In genomic region chr3:3631114-3631513, GRCh38 we compare ENCODE assay signal across 26 cellular contexts.
"Had no signal": no experiment of that assay in that cellular context is flagged by ENCODE, and none has a peak within 500 bp of the region (broad histone marks: within the 10 kb centered on the region; RNA-seq: fewer than 3 reads in every experiment).

No MANE protein-coding gene starts in this region.

- H3K36me3 Mint-ChIP-seq: mesothelial cell of epicardium; naive B cell; natural killer cell treated with Interleukin-12 subunit alpha and Interleukin-12 subunit beta and Interleukin-15 and Interleukin-18, amount 100 ng/mL, for 72 hours; stimulated activated effector memory CD8-positive, alpha-beta T cell treated with anti-CD3 and anti-CD28 coated beads, Interleukin-12 subunit alpha, Interleukin-12 subunit beta, amount 100 ng/mL, for 72 hours; type B pancreatic cell had no signal

- H3K4me3 ChIP-seq: esophagus squamous epithelium, left lung, mucosa of descending colon, sigmoid colon, stomach, thyroid gland had no signal

- ATAC-seq: left lung; mucosa of descending colon; natural killer cell treated with Interleukin-12 subunit alpha and Interleukin-12 subunit beta and Interleukin-15 and Interleukin-18, amount 100 ng/mL, for 72 hours; right cardiac atrium; stimulated activated effector memory CD8-positive, alpha-beta T cell treated with anti-CD3 and anti-CD28 coated beads, Interleukin-12 subunit alpha, Interleukin-12 subunit beta, amount 100 ng/mL, for 72 hours had no signal

- H3K9me3 Mint-ChIP-seq: endodermal cell; natural killer cell treated with Interleukin-12 subunit alpha and Interleukin-12 subunit beta and Interleukin-15 and Interleukin-18, amount 100 ng/mL, for 72 hours; type B pancreatic cell had no signal

- H2AFZ ChIP-seq: parathyroid adenoma had no signal

- H3K27me3 Mint-ChIP-seq: naive B cell; natural killer cell treated with Interleukin-12 subunit alpha and Interleukin-12 subunit beta and Interleukin-15 and Interleukin-18, amount 100 ng/mL, for 72 hours; type B pancreatic cell had no signal

- H3K4me3 Mint-ChIP-seq: endodermal cell; mesothelial cell of epicardium; naive B cell; natural killer cell treated with Interleukin-12 subunit alpha and Interleukin-12 subunit beta and Interleukin-15 and Interleukin-18, amount 100 ng/mL, for 72 hours; neural crest cell; stimulated activated effector memory CD8-positive, alpha-beta T cell treated with anti-CD3 and anti-CD28 coated beads, Interleukin-12 subunit alpha, Interleukin-12 subunit beta, amount 100 ng/mL, for 72 hours; type B pancreatic cell had no signal

- H3K27ac ChIP-seq: esophagus squamous epithelium, left lung, neutrophil, parathyroid adenoma, sigmoid colon, stomach, thyroid gland had no signal

- H3K4me1 ChIP-seq: esophagus squamous epithelium, left lung, parathyroid adenoma, sigmoid colon, stomach, thyroid gland had no signal

- H3K27ac Mint-ChIP-seq: endodermal cell; mesothelial cell of epicardium; naive B cell; natural killer cell treated with Interleukin-12 subunit alpha and Interleukin-12 subunit beta and Interleukin-15 and Interleukin-18, amount 100 ng/mL, for 72 hours; progenitor cell of endocrine pancreas; stimulated activated effector memory CD8-positive, alpha-beta T cell treated with anti-CD3 and anti-CD28 coated beads, Interleukin-12 subunit alpha, Interleukin-12 subunit beta, amount 100 ng/mL, for 72 hours; type B pancreatic cell had no signal

- H3K9me3 ChIP-seq: esophagus squamous epithelium, left lung, mucosa of descending colon, neutrophil, sigmoid colon, stomach, thyroid gland had no signal

- FAIRE-seq: colon, frontal cortex, islet of Langerhans had no signal

- H3K27me3 ChIP-seq: esophagus squamous epithelium, left lung, neutrophil, sigmoid colon, stomach, thyroid gland had no signal

- DNase-seq: effector CD8-positive, alpha-beta T cell; endodermal cell; esophagus squamous epithelium; left cardiac atrium; left lung; mesenchymal stem cell; mucosa of descending colon; naive B cell; right cardiac atrium; sigmoid colon; stimulated activated CD4-positive, alpha-beta T cell treated with anti-CD3 and anti-CD28 coated beads, Interleukin-2, amount 100 ng/mL, for 24 hours; stimulated activated CD4-positive, alpha-beta T cell treated with anti-CD3 and anti-CD28 coated beads, Interleukin-4, amount 100 ng/mL, for 24 hours; stimulated activated naive CD4-positive, alpha-beta T cell treated with Interleukin-2 at 50 U/mL for 16 hours; stomach; thyroid gland had no signal

- H3K36me3 ChIP-seq: esophagus squamous epithelium, left lung, neutrophil, sigmoid colon, stomach, thyroid gland had no signal

- H3K9ac ChIP-seq: parathyroid adenoma had no signal

- H3K4me1 Mint-ChIP-seq: naive B cell; neural crest cell; stimulated activated effector memory CD8-positive, alpha-beta T cell treated with anti-CD3 and anti-CD28 coated beads, Interleukin-12 subunit alpha, Interleukin-12 subunit beta, amount 100 ng/mL, for 72 hours had no signal
